ENCODE assay signal across 23 cellular contexts in the genomic region with DNA sequence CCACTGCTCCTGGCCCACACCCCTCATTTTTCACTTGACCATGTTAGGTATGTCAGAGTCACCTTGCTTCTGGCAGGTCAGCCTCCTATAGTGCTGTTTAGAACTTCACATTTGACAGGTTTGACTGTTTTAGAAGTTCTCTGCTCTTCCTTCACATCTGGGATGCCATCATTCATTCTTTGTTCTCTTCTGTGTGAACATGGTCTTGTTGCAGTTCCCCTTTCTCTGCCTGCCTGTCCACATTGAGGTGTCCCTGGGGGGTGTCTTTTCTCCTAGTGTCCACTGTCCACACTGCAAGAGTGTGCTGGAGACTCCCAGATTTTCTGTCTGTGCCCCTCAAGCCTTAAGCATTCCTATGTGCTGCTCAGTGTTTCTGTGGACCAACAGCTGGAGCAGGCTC.
A peak's percentile ranks its signal among the peaks of the same experiment; 100 is the strongest.
DNase-seq lines count a peak whose midpoint lies in the region; ATAC-seq, FAIRE-seq and TF ChIP-seq lines count a peak whose summit lies in the region.
"Had no signal": no experiment of that assay in that cellular context is flagged by ENCODE, and none has a peak within 500 bp of the region (broad histone marks: within the 10 kb centered on the region; RNA-seq: fewer than 3 reads in every experiment).

No MANE protein-coding gene starts in this region.

- H3K4me3 Mint-ChIP-seq in activated CD4-positive, alpha-beta T cell treated with anti-CD3 and anti-CD28 coated beads for 36 hours: no peak overlapping the region
- H3K4me3 Mint-ChIP-seq in stimulated activated effector memory CD8-positive, alpha-beta T cell treated with anti-CD3 and anti-CD28 coated beads, Interleukin-12 subunit alpha, Interleukin-12 subunit beta, amount 100 ng/mL, for 72 hours: no peak overlapping the region
- H3K4me3 Mint-ChIP-seq: T-cell, type B pancreatic cell had no signal

- no peaks in the 10 kb centered on the region for H3K27me3 ChIP-seq in K562 (ENCODE audit: control insufficient read depth in 2 of 2, insufficient read depth in 2 of 2, low read length in 2 of 2)
- H3K27me3 ChIP-seq: stomach had no signal

- H3K9me3 Mint-ChIP-seq in activated CD4-positive, alpha-beta T cell treated with anti-CD3 and anti-CD28 coated beads for 36 hours (ENCODE audit: low read depth): no peaks in the 10 kb centered on the region
- H3K9me3 Mint-ChIP-seq in stimulated activated effector memory CD8-positive, alpha-beta T cell treated with anti-CD3 and anti-CD28 coated beads, Interleukin-12 subunit alpha, Interleukin-12 subunit beta, amount 100 ng/mL, for 72 hours: no peaks in the 10 kb centered on the region
- H3K9me3 Mint-ChIP-seq: H9, T-cell, type B pancreatic cell had no signal

- TF ChIP-seq EP300 in K562 (IDR thresholded peaks at IDR 0.05; ENCODE audit: low read length): no peak

- no peak for TF ChIP-seq RAD21 in K562 (CRISPR knock-in tag; conservative IDR thresholded peaks at IDR 0.05 in 1 of 2, IDR thresholded peaks at IDR 0.05 in 1 of 2)

- DNase-seq in activated CD4-positive, alpha-beta T cell treated with anti-CD3 and anti-CD28 coated beads for 36 hours: no peak
- DNase-seq in activated CD4-positive, alpha-beta T cell treated with anti-CD3 and anti-CD28 coated beads, Interleukin-2, amount 50 U/mL, for 48 hours: no peak
- DNase-seq in NB4 (ENCODE audit: low read depth) (peak; percentile 47), K562 (ENCODE audit: extremely low read depth in 1 of 4, low spot score in 3 of 4) (no peak), NCI-H774 (lab: John Stamatoyannopoulos, UW) (no peak)
- no peak for DNase-seq in stimulated activated effector memory CD8-positive, alpha-beta T cell treated with anti-CD3 and anti-CD28 coated beads, Interleukin-12 subunit alpha, Interleukin-12 subunit beta, amount 100 ng/mL, for 72 hours (ENCODE audit: low spot score in 2 of 2)
- DNase-seq: activated CD4-positive, alpha-beta T cell treated with anti-CD3 and anti-CD28 coated beads, Interleukin-2, amount 50 U/mL, for 1 hour; activated gamma-delta T cell treated with Interleukin-2 at 50 U/mL for 16 hours; amniotic stem cell; H9; IMR-90; NCI-H187; NCI-H82; SIG-M5; stimulated activated CD4-positive, alpha-beta T cell treated with anti-CD3 and anti-CD28 coated beads, Interleukin-2, amount 100 ng/mL, for 48 hours; stomach; T-cell had no signal

- no peaks in the 10 kb centered on the region for H3K27me3 Mint-ChIP-seq in activated CD4-positive, alpha-beta T cell treated with anti-CD3 and anti-CD28 coated beads for 36 hours
- H3K27me3 Mint-ChIP-seq: T-cell, type B pancreatic cell had no signal

- no peaks in the 10 kb centered on the region; the same call in 2 of the 3 replicates for H3K36me3 ChIP-seq in K562 (ENCODE audit: control insufficient read depth, insufficient read depth, low read length)
- H3K36me3 ChIP-seq: stomach had no signal

- peaks cover 9% of the 10 kb centered on the region for H3K36me3 Mint-ChIP-seq in activated CD4-positive, alpha-beta T cell treated with anti-CD3 and anti-CD28 coated beads for 36 hours (ENCODE audit: low read depth)
- peaks cover 29% of the 10 kb centered on the region for H3K36me3 Mint-ChIP-seq in stimulated activated effector memory CD8-positive, alpha-beta T cell treated with anti-CD3 and anti-CD28 coated beads, Interleukin-12 subunit alpha, Interleukin-12 subunit beta, amount 100 ng/mL, for 72 hours
- H3K36me3 Mint-ChIP-seq: T-cell, type B pancreatic cell had no signal

- H3K4me3 ChIP-seq in NB4 (ENCODE audit: low read depth, low read length) (no peak overlapping the region), K562 (no peak overlapping the region)
- H3K4me3 ChIP-seq: stomach had no signal

- H3K4me2 ChIP-seq in K562 (ENCODE audit: insufficient read depth, low read length): no peak overlapping the region

- peaks cover 19 to 39% of the 10 kb centered on the region in 2 experiments for H3K4me1 ChIP-seq in K562 (replicated peaks in 1 of 2; ENCODE audit: control insufficient read depth in 2 of 2, insufficient read depth in 2 of 2, low read length in 2 of 2)

- TF ChIP-seq CTCF in NB4 (IDR thresholded peaks at IDR 0.05; ENCODE audit: low read depth, low read length) (no peak), K562 (IDR thresholded peaks at IDR 0.05 in 2 of 3, conservative IDR thresholded peaks at IDR 0.05 in 1 of 3; ENCODE audit: insufficient read depth in 2 of 3, low read depth in 1 of 3, low read length in 3 of 3) (no peak)

- H3K9me3 ChIP-seq in K562 (replicated peaks; ENCODE audit: control insufficient read depth, insufficient read depth, low read depth, low read length): no peaks in the 10 kb centered on the region
- H3K9me3 ChIP-seq: stomach had no signal

- ATAC-seq in activated CD4-positive, alpha-beta T cell treated with anti-CD3 and anti-CD28 coated beads for 36 hours: no peak
- no peak for ATAC-seq in K562
- ATAC-seq in stimulated activated effector memory CD8-positive, alpha-beta T cell treated with anti-CD3 and anti-CD28 coated beads, Interleukin-12 subunit alpha, Interleukin-12 subunit beta, amount 100 ng/mL, for 72 hours: no peak
- no peak for ATAC-seq in GM18517 (IDR thresholded peaks at IDR 0.05; ENCODE audit: unreplicated experiment)
- ATAC-seq in activated CD4-positive, CD25-positive, alpha-beta regulatory T cell treated with anti-CD3 and anti-CD28 coated beads, Interleukin-2, amount 50 U/mL, for 24 hours: no peak
- ATAC-seq: Panc1, T-cell had no signal

- peaks cover 94% of the 10 kb centered on the region for H3K79me2 ChIP-seq in K562 (ENCODE audit: control insufficient read depth, insufficient read depth, low read length)

- peak overlapping the region; percentile 49 for H3K27ac Mint-ChIP-seq in activated CD4-positive, alpha-beta T cell treated with anti-CD3 and anti-CD28 coated beads for 36 hours
- H3K27ac Mint-ChIP-seq in stimulated activated effector memory CD8-positive, alpha-beta T cell treated with anti-CD3 and anti-CD28 coated beads, Interleukin-12 subunit alpha, Interleukin-12 subunit beta, amount 100 ng/mL, for 72 hours: peak overlapping the region; percentile 79
- H3K27ac Mint-ChIP-seq: type B pancreatic cell had no signal

- H3K9me1 ChIP-seq in K562 (ENCODE audit: control insufficient read depth, insufficient read depth, low read length): peaks cover 4% of the 10 kb centered on the region

- peaks cover 62% of the 10 kb centered on the region for H4K20me1 ChIP-seq in K562 (replicated peaks; ENCODE audit: control insufficient read depth, insufficient read depth, low read length)

- CTCF ChIA-PET in activated CD4-positive, alpha-beta T cell treated with anti-CD3 and anti-CD28 coated beads for 36 hours (lab: Charles Lee): no interaction called here
- CTCF ChIA-PET in K562 (lab: Yijun Ruan, JAX; ENCODE audit: low intra/inter-chr PET ratio): no interaction called here

- in situ Hi-C loops in K562 (cut with MboI): no loop called here

- POLR2A ChIA-PET in activated CD4-positive, alpha-beta T cell treated with anti-CD3 and anti-CD28 coated beads for 36 hours (lab: Charles Lee): no interaction called here
- POLR2A ChIA-PET in K562 (lab: Yijun Ruan, JAX): interaction anchor here (0.7 to 1.4 kb wide), 2 partner anchors 31 to 47 kb away, joined by 3 to 4 read pairs; no protein-coding TSS in a partner anchor

- H3K9ac ChIP-seq in K562 (ENCODE audit: insufficient read depth in 1 of 2, low read depth in 2 of 2, low read length in 2 of 2): 0 out of 4 replicates have a peak overlapping the region, but pooled peaks of 1 of the 2 experiments have one; percentile 23

- TF ChIP-seq POLR2A in NB4 (IDR thresholded peaks at IDR 0.05; ENCODE audit: extremely low read depth, insufficient read length): no peak
- no peak for TF ChIP-seq POLR2A in K562 (conservative IDR thresholded peaks at IDR 0.05)

- intact Hi-C loops in activated CD4-positive, alpha-beta T cell treated with anti-CD3 and anti-CD28 coated beads for 36 hours (cut with DNase I, micrococcal nuclease): no loop called here
- intact Hi-C loops in K562 (cut with micrococcal nuclease): loop anchor here (5.0 kb wide), 1 partner anchor 83 kb away; no protein-coding TSS in a partner anchor

- no peak overlapping the region for H2AFZ ChIP-seq in K562 (ENCODE audit: low read depth, low read length)

- no TSS peak for BruUV-seq in K562 (replicated peaks; lab: Mats Ljungman, UMichigan)

- FAIRE-seq in K562 (lab: Jason Lieb, UNC): no peak
- FAIRE-seq: A204.1, D721Med had no signal

- H3K4me1 Mint-ChIP-seq in activated CD4-positive, alpha-beta T cell treated with anti-CD3 and anti-CD28 coated beads for 36 hours: peaks cover 82% of the 10 kb centered on the region
- peaks cover 74% of the 10 kb centered on the region for H3K4me1 Mint-ChIP-seq in stimulated activated effector memory CD8-positive, alpha-beta T cell treated with anti-CD3 and anti-CD28 coated beads, Interleukin-12 subunit alpha, Interleukin-12 subunit beta, amount 100 ng/mL, for 72 hours

- H3K27ac ChIP-seq in K562 (ENCODE audit: extremely low read depth, low read depth, low read length): no peak overlapping the region
- H3K27ac ChIP-seq: stomach had no signal

TF ChIP-seq in K562, 482 proteins besides CTCF, POLR2A, EP300 and RAD21:
- TF ChIP-seq, protein P1, sequence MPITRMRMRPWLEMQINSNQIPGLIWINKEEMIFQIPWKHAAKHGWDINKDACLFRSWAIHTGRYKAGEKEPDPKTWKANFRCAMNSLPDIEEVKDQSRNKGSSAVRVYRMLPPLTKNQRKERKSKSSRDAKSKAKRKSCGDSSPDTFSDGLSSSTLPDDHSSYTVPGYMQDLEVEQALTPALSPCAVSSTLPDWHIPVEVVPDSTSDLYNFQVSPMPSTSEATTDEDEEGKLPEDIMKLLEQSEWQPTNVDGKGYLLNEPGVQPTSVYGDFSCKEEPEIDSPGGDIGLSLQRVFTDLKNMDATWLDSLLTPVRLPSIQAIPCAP (CRISPR knock-in tag; IDR thresholded peaks at IDR 0.05; ENCODE audit: borderline replicate concordance): no peak
- peak; percentile 82 for TF ChIP-seq SPI1 (IDR thresholded peaks at IDR 0.05; ENCODE audit: borderline replicate concordance, low read depth, low read length)
